27 cellular contexts compared by ENCODE assay signal in genomic region chr11:36035454-36035853, GRCh38.
DNase-seq lines count a peak whose midpoint lies in the region; ATAC-seq and TF ChIP-seq lines count a peak whose summit lies in the region.
"Had no signal": no experiment of that assay in that cellular context is flagged by ENCODE, and none has a peak within 500 bp of the region (broad histone marks: within the 10 kb centered on the region; RNA-seq: fewer than 3 reads in every experiment).

No MANE protein-coding gene starts in this region.

- CTCF ChIA-PET in PC-9 (lab: Charles Lee), result interaction anchor here (0.6 to 1.0 kb wide), 2 partner anchors 213 to 548 kb away, joined by 5 to 6 read pairs; no protein-coding TSS in a partner anchor

- H4K20me1 ChIP-seq in PC-9 (ENCODE audit: insufficient read depth), result 0 out of 2 replicates have a peak, but pooled peaks cover 3% of the 10 kb centered on the region

- no peak for ATAC-seq in HG03571 (IDR thresholded peaks at IDR 0.05; ENCODE audit: unreplicated experiment)
- ATAC-seq: activated T-cell treated with anti-CD3 and anti-CD28 coated beads, Interleukin-2, amount 50 U/mL, for 72 hours; esophagus mucosa; naive thymus-derived CD4-positive, alpha-beta T cell; sciatic nerve had no signal

- H2AFZ ChIP-seq in PC-9, result no peak overlapping the region

- H3K36me3 ChIP-seq in PC-9 (ENCODE audit: low read depth) (no peaks in the 10 kb centered on the region), prostate gland (no peaks in the 10 kb centered on the region)
- H3K36me3 ChIP-seq: left ventricle myocardium inferior, MG63, upper lobe of left lung had no signal

- H3K27ac ChIP-seq in PC-9 (peak overlapping the region; percentile 38), prostate gland (peak overlapping the region; percentile 47 to 58)
- H3K27ac ChIP-seq: BLaER1 treated with 17β-estradiol and CSF1 and Interleukin-3, amounts not matched to agents 10 nM and 100 nM; left ventricle myocardium inferior; upper lobe of left lung had no signal

- peak overlapping the region; percentile 65 for H3K4me2 ChIP-seq in PC-9
- H3K4me2 ChIP-seq: BLaER1 treated with 17β-estradiol and CSF1 and Interleukin-3, amounts not matched to agents 10 nM and 100 nM had no signal

- no peaks in the 10 kb centered on the region for H3K9me2 ChIP-seq in PC-9 (ENCODE audit: insufficient read depth)

- intact Hi-C loops in PC-9 (cut with micrococcal nuclease; ENCODE audit: unreplicated experiment) (loop anchor here (1.0 to 2.0 kb wide), 2 partner anchors 113 to 141 kb away; no protein-coding TSS in a partner anchor), prostate gland (cut with DNase I) (loop anchor here (5.0 to 10.0 kb wide), 3 partner anchors 97 to 421 kb away; partner anchors contain the start of gene FJX1)

- TF ChIP-seq POLR2A in prostate gland (IDR thresholded peaks at IDR 0.05), result no peak

- H3K4me1 ChIP-seq in PC-9 (replicated peaks; ENCODE audit: insufficient read depth), result peaks cover 25% of the 10 kb centered on the region
- H3K4me1 ChIP-seq in prostate gland (replicated peaks), result peaks cover 15% of the 10 kb centered on the region

- in situ Hi-C loops in G401 (cut with HindIII; ENCODE audit: low sequenced_read_pairs), result no loop called here

- POLR2A ChIA-PET in PC-9 (lab: Charles Lee; ENCODE audit: unreplicated experiment), result interaction anchor here (0.6 kb wide), 1 partner anchor 20 kb away, joined by 3 read pairs; no protein-coding TSS in a partner anchor

- peaks cover 12% of the 10 kb centered on the region for H3F3A ChIP-seq in PC-9 (ENCODE audit: insufficient read depth, low read depth)

- peaks cover 9% of the 10 kb centered on the region; the same call in 1 of the 2 replicates for H3K79me2 ChIP-seq in PC-9 (ENCODE audit: low read depth)

- DNase-seq in G401 (ENCODE audit: low spot score) (peak; percentile 76), PC-9 (no peak), cerebellar cortex (ENCODE audit: low spot score) (peak; percentile 70), prostate gland (ENCODE audit: low spot score) (peak; percentile 58), inferior parietal cortex (ENCODE audit: extremely low spot score) (no peak), NCI-H2107 treated with DMSO at 0.1 percent for 48 hours (lab: John Stamatoyannopoulos, UW; ENCODE audit: unreplicated experiment) (no peak)
- DNase-seq in activated CD4-positive, alpha-beta T cell treated with anti-CD3 and anti-CD28 coated beads, Interleukin-2, amount 50 U/mL, for 1 hour, result no peak
- DNase-seq: activated CD4-positive, alpha-beta T cell treated with anti-CD3 and anti-CD28 coated beads, Interleukin-2, amount 50 U/mL, for 48 hours; activated T-cell treated with anti-CD3 and anti-CD28 coated beads, Interleukin-2, amount 50 U/mL, for 72 hours; COR-L47; DMS79; endodermal cell; GDM1; left ventricle myocardium inferior; midbrain; naive thymus-derived CD4-positive, alpha-beta T cell; NCI-H1417; NCI-H2029; NCI-H526 treated with DMSO at 0.1 percent for 48 hours; stimulated activated CD4-positive, alpha-beta T cell treated with anti-CD3 and anti-CD28 coated beads, Interleukin-15, amount 100 ng/mL, for 24 hours; stimulated activated CD4-positive, alpha-beta T cell treated with anti-CD3 and anti-CD28 coated beads, Interleukin-4, amount 100 ng/mL, for 4 hours had no signal

- TF ChIP-seq CTCF in PC-9 (conservative IDR thresholded peaks at IDR 0.05) (no peak), prostate gland (IDR thresholded peaks at IDR 0.05) (no peak)

- H3K27me3 ChIP-seq in PC-9 (ENCODE audit: insufficient read depth, low read depth), result no peaks in the 10 kb centered on the region
- H3K27me3 ChIP-seq in prostate gland (replicated peaks; ENCODE audit: insufficient read depth), result no peaks in the 10 kb centered on the region
- H3K27me3 ChIP-seq: BLaER1 treated with 17β-estradiol and CSF1 and Interleukin-3, amounts not matched to agents 10 nM and 100 nM; MG63; upper lobe of left lung had no signal

- H3K9me3 ChIP-seq in PC-9 (ENCODE audit: insufficient read depth, low read depth) (no peaks in the 10 kb centered on the region), prostate gland (no peaks in the 10 kb centered on the region)
- H3K9me3 ChIP-seq: left ventricle myocardium inferior, MG63, upper lobe of left lung had no signal

- H3K4me3 ChIP-seq in PC-9 (no peak overlapping the region), prostate gland (no peak overlapping the region)
- H3K4me3 ChIP-seq: BLaER1 treated with 17β-estradiol and CSF1 and Interleukin-3, amounts not matched to agents 10 nM and 100 nM; left ventricle myocardium inferior; MG63; upper lobe of left lung had no signal

- WGBS in prostate gland, result 14% methylated on average over 1 of the region's 1 CpG

- TSS peak; percentile 9 for BruUV-seq in PC-9 (replicated peaks; lab: Mats Ljungman, UMichigan)

Comparison
In these comparisons a context has a peak if more than half of its experiments do, and no peak if none do; other contexts are left out.
1. DNase-seq: peak in G401 (single experiment), cerebellar cortex (single experiment) and prostate gland (single experiment); none in PC-9 (0 of 2), inferior parietal cortex (single experiment), NCI-H2107 treated with DMSO at 0.1 percent for 48 hours (single experiment) and activated CD4-positive, alpha-beta T cell treated with anti-CD3 and anti-CD28 coated beads, Interleukin-2, amount 50 U/mL, for 1 hour (single experiment).